ENCODE assay signal across 2 cellular contexts in the genomic region with DNA sequence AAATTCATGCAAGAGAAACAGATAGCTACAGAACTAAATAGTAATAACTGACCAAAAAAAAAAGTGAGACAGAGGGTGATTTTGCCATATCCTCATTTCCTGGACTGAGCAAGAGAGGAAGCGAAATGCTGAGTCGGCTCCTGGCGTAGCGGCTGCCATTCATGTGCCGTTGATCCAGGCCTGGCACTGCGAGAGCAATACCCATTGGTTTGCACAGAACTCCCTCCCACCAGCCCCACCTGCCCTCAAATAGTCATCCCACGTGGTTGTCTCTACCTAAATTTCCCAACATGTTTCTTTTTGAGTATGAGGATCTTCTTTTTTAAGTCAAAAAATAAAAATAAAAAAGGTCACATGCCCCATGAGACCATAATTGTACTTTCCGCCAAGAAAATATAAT.
TF ChIP-seq lines count a peak whose summit lies in the region.

No MANE protein-coding gene starts in this region.

TF ChIP-seq in H1, 55 proteins besides CTCF, POLR2A, EP300 and RAD21 (continued from another document):
- TF ChIP-seq CHD1 (IDR thresholded peaks at IDR 0.05; ENCODE audit: low read depth, low read length) = no peak
TF ChIP-seq in H1: peak in this region for 1.

TF ChIP-seq in SK-N-SH treated with all-trans-retinoic acid at 6 μM for 48 hours, 23 proteins besides CTCF, POLR2A, EP300 and RAD21 (continued from another document):
- TF ChIP-seq TCF4 (CRISPR knock-in tag; IDR thresholded peaks at IDR 0.05; ENCODE audit: borderline replicate concordance) = no peak
- TF ChIP-seq ISL1 (CRISPR knock-in tag; IDR thresholded peaks at IDR 0.05) = no peak
- TF ChIP-seq ZC3H10 (CRISPR knock-in tag; IDR thresholded peaks at IDR 0.05) = no peak
- TF ChIP-seq CSDC2 (CRISPR knock-in tag; IDR thresholded peaks at IDR 0.05) = no peak
- no peak for TF ChIP-seq ZNF70 (CRISPR knock-in tag; IDR thresholded peaks at IDR 0.05)
- TF ChIP-seq TOX (CRISPR knock-in tag; IDR thresholded peaks at IDR 0.05; ENCODE audit: borderline replicate concordance) = no peak
- TF ChIP-seq SNAI2 (CRISPR knock-in tag; IDR thresholded peaks at IDR 0.05) = no peak
- TF ChIP-seq ZNF565 (CRISPR knock-in tag; conservative IDR thresholded peaks at IDR 0.05; ENCODE audit: low read depth) = no peak
- TF ChIP-seq GLIS3 (CRISPR knock-in tag; IDR thresholded peaks at IDR 0.05) = no peak
- no peak for TF ChIP-seq TSHZ2 (CRISPR knock-in tag; IDR thresholded peaks at IDR 0.05)
- TF ChIP-seq ZFP30 (CRISPR knock-in tag; IDR thresholded peaks at IDR 0.05) = no peak
- TF ChIP-seq, protein P1, sequence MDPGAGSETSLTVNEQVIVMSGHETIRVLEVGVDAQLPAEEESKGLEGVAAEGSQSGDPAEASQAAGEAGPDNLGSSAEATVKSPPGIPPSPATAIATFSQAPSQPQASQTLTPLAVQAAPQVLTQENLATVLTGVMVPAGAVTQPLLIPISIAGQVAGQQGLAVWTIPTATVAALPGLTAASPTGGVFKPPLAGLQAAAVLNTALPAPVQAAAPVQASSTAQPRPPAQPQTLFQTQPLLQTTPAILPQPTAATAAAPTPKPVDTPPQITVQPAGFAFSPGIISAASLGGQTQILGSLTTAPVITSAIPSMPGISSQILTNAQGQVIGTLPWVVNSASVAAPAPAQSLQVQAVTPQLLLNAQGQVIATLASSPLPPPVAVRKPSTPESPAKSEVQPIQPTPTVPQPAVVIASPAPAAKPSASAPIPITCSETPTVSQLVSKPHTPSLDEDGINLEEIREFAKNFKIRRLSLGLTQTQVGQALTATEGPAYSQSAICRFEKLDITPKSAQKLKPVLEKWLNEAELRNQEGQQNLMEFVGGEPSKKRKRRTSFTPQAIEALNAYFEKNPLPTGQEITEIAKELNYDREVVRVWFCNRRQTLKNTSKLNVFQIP (CRISPR knock-in tag; IDR thresholded peaks at IDR 0.05; ENCODE audit: borderline replicate concordance, low read depth) = no peak
- no peak for TF ChIP-seq CSRNP3 (CRISPR knock-in tag; IDR thresholded peaks at IDR 0.05)
- TF ChIP-seq CREB5 (CRISPR knock-in tag; IDR thresholded peaks at IDR 0.05; ENCODE audit: low read depth) = no peak
- TF ChIP-seq BACH2 (CRISPR knock-in tag; IDR thresholded peaks at IDR 0.05; ENCODE audit: borderline replicate concordance) = no peak
- no peak for TF ChIP-seq ARNTL (CRISPR knock-in tag; IDR thresholded peaks at IDR 0.05; ENCODE audit: borderline replicate concordance, low read depth)
- TF ChIP-seq ZFP3 (CRISPR knock-in tag; IDR thresholded peaks at IDR 0.05) = no peak
